ENCODE assay signal across 8 cellular contexts in the genomic region with DNA sequence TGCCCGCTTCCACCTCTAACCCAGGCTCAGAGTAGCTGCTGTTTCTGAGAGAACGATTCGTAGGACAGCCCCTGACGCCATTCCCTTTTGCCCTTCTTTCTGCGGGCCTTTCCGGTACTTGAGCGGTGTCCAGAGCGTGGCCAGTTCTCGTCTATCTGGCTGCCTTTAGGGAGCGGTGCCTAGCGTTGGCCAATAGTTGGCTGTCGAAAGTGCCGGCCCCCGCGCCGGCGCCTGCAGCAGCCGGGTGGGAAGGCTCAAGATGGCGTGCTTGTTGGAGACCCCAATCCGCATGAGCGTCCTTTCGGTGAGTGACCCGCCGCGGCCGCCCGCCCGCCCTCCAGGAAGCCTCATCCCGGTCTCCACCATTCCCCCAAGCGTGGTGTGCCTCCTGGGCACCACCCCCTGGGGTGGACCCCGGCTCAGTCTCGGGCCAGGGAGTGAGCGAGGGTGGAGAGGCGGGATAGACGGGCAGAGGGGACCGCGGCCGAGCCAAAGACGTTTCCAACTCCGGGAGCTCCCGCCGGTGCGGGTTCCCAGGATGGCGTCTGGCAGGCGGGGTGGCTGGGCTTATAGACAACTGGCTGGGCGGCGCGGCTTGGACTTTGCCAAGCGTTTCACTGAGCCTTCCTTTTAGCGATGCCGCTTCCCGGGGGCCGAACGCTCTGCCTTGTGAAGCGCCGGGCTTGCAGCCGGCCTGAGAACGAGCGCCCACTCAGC. TPM values are rescaled to one million over a fixed set of nuclear protein-coding genes. Genes with fewer than 3 reads are reported as not detected.
DNase-seq lines count a peak whose midpoint lies in the region; ATAC-seq and TF ChIP-seq lines count a peak whose summit lies in the region.

A gene with protein sequence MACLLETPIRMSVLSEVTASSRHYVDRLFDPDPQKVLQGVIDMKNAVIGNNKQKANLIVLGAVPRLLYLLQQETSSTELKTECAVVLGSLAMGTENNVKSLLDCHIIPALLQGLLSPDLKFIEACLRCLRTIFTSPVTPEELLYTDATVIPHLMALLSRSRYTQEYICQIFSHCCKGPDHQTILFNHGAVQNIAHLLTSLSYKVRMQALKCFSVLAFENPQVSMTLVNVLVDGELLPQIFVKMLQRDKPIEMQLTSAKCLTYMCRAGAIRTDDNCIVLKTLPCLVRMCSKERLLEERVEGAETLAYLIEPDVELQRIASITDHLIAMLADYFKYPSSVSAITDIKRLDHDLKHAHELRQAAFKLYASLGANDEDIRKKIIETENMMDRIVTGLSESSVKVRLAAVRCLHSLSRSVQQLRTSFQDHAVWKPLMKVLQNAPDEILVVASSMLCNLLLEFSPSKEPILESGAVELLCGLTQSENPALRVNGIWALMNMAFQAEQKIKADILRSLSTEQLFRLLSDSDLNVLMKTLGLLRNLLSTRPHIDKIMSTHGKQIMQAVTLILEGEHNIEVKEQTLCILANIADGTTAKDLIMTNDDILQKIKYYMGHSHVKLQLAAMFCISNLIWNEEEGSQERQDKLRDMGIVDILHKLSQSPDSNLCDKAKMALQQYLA (plus strand): TSS at position 6 of the 717 bp plus-strand sequence. CDS start 254 bp downstream, at position 260.

- TF ChIP-seq CTCF in Peyer's patch (IDR thresholded peaks at IDR 0.05) (no peak), left ventricle myocardium inferior (IDR thresholded peaks at IDR 0.05; ENCODE audit: borderline replicate concordance) (no peak)

- ATAC-seq in GM19324 (IDR thresholded peaks at IDR 0.05; ENCODE audit: low FRiP score, unreplicated experiment), result peak; percentile 67
- peak; percentile 89 for ATAC-seq in HG03439 (IDR thresholded peaks at IDR 0.05; ENCODE audit: unreplicated experiment)

- H3K4me3 ChIP-seq in Peyer's patch (peak within 1 kb of the TSS; percentile 74 to 94 (median 87)), left ventricle myocardium inferior (peak within 1 kb of the TSS; percentile 93)

- H3K9me3 ChIP-seq in Peyer's patch, result no peaks in the 10 kb centered on the region
- no peaks in the 10 kb centered on the region for H3K9me3 ChIP-seq in left ventricle myocardium inferior (replicated peaks)

- H3K27ac ChIP-seq in Peyer's patch, result peak within 1 kb of the TSS; percentile 89 to 96 (median 92)
- peak within 1 kb of the TSS; percentile 96 for H3K27ac ChIP-seq in angular gyrus (ENCODE audit: low read depth, low read length)
- peak within 1 kb of the TSS; percentile 94 for H3K27ac ChIP-seq in left ventricle myocardium inferior (replicated peaks)

- DNase-seq in DMS114 treated with DMSO at 0.1 percent for 48 hours (lab: John Stamatoyannopoulos, UW; ENCODE audit: unreplicated experiment), result peak; percentile 79
- peak; percentile 32 to 86 (median 80) for DNase-seq in Peyer's patch
- DNase-seq in left ventricle myocardium inferior, result peak; percentile 63
- peak; percentile 88 for DNase-seq in posterior vena cava (ENCODE audit: low spot score)
- DNase-seq in NCI-H345 treated with DMSO at 0.1 percent for 48 hours (lab: John Stamatoyannopoulos, UW; ENCODE audit: unreplicated experiment), result no peak

- H3K27me3 ChIP-seq in Peyer's patch (no peaks in the 10 kb centered on the region), left ventricle myocardium inferior (ENCODE audit: low read depth) (peaks cover 12% of the 10 kb centered on the region)

- H3K4me1 ChIP-seq in Peyer's patch (peaks cover 0 to 32% (median 1%) of the 10 kb centered on the region in 4 donors), left ventricle myocardium inferior (peaks cover 52% of the 10 kb centered on the region)

- intact Hi-C loops in left ventricle myocardium inferior (cut with micrococcal nuclease) (no loop called here), posterior vena cava (cut with DNase I) (loop anchor here in 1 of 2 donors (10.0 kb wide), 1 partner anchor 73 kb away; the partner anchor contains the start of gene DZIP1L)

- peaks cover 0 to 3% (median 0%) of the 10 kb centered on the region in 3 donors for H3K36me3 ChIP-seq in Peyer's patch
- H3K36me3 ChIP-seq in left ventricle myocardium inferior, result peaks cover 6% of the 10 kb centered on the region

- TF ChIP-seq POLR2A in Peyer's patch (IDR thresholded peaks at IDR 0.05), result peak; percentile 67 to 87

RNA-seq across cellular contexts. Expression of the gene that starts here (rescaled TPM):
- total RNA-seq in Peyer's patch (10 to 100 TPM; 35.7 to 77.2 (median 56.3) TPM), left ventricle myocardium inferior (31.2 TPM), posterior vena cava (10 to 100 TPM; 52.0 to 62.4 TPM)
